ENCODE assay signal across 1 cellular context in genomic region chr21:29299046-29299905, GRCh38.
TF ChIP-seq lines count a peak whose summit lies in the region.

No MANE protein-coding gene starts in this region.

TF ChIP-seq in K562, 482 proteins besides CTCF, POLR2A, EP300 and RAD21 (continued from another document and continues in another):
- TF ChIP-seq MGA (IDR thresholded peaks at IDR 0.05) (peak; percentile 94), CXXC5 (CRISPR knock-in tag; IDR thresholded peaks at IDR 0.05) (peak; percentile 3), ZBTB2 (IDR thresholded peaks at IDR 0.05) (peak; percentile 73), CBFA2T2 (conservative IDR thresholded peaks at IDR 0.05) (no peak), ETV1 (tag; conservative IDR thresholded peaks at IDR 0.05; ENCODE audit: low read depth) (0 out of 2 replicates have a peak, but pooled peaks have one; percentile 20), ID3 (CRISPR knock-in tag; IDR thresholded peaks at IDR 0.05) (no peak), ID3 (tag; IDR thresholded peaks at IDR 0.05) (0 out of 2 replicates have a peak, but pooled peaks have one; percentile 19), ARID4B (CRISPR knock-in tag; IDR thresholded peaks at IDR 0.05) (peak; percentile 74), FUS (optimal IDR thresholded peaks at IDR 0.05; ENCODE audit: low read depth, low read length) (no peak), POLR2AphosphoS5 (IDR thresholded peaks at IDR 0.05; ENCODE audit: control insufficient read depth, insufficient read depth, low read depth, low read length) (peak; percentile 32; the same call in 1 of the 2 replicates), NKRF (IDR thresholded peaks at IDR 0.05; ENCODE audit: borderline replicate concordance) (peak; percentile 83), PRMT5 (CRISPR knock-in tag; IDR thresholded peaks at IDR 0.05) (no peak), PML (IDR thresholded peaks at IDR 0.05; ENCODE audit: low read length) (no peak; the same call in 1 of the 2 replicates), BRD9 (IDR thresholded peaks at IDR 0.05; ENCODE audit: low read depth, partially characterized antibody) (peak; percentile 28), ZBTB26 (CRISPR knock-in tag; IDR thresholded peaks at IDR 0.05) (no peak), ETV6 (IDR thresholded peaks at IDR 0.05; ENCODE audit: borderline replicate concordance in 1 of 2, low read depth in 2 of 2, low read length in 1 of 2) (no peak), ETV6 (CRISPR knock-in tag; IDR thresholded peaks at IDR 0.05; ENCODE audit: borderline replicate concordance) (no peak), FOXO4 (CRISPR knock-in tag; IDR thresholded peaks at IDR 0.05) (no peak), SAFB (IDR thresholded peaks at IDR 0.05; ENCODE audit: borderline replicate concordance, low read depth, low read length) (peak; percentile 89), MNT (conservative IDR thresholded peaks at IDR 0.05) (peak; percentile 81), YY1 (IDR thresholded peaks at IDR 0.05; ENCODE audit: borderline replicate concordance in 1 of 3, control insufficient read depth in 1 of 3, extremely low read depth in 1 of 3, insufficient read depth in 3 of 3, insufficient read length in 1 of 3, insufficient replicate concordance in 2 of 3, low read depth in 1 of 3, low read length in 2 of 3) (peak in 1 of 3 experiments; percentile 37), CEBPG (CRISPR knock-in tag; IDR thresholded peaks at IDR 0.05) (no peak), CEBPG (tag; conservative IDR thresholded peaks at IDR 0.05 in 1 of 2, IDR thresholded peaks at IDR 0.05 in 1 of 2) (no peak), FOXJ2 (tag; IDR thresholded peaks at IDR 0.05) (peak; percentile 71), FOXK2 (conservative IDR thresholded peaks at IDR 0.05 in 1 of 2, IDR thresholded peaks at IDR 0.05 in 1 of 2; ENCODE audit: low read depth in 2 of 2) (no peak; a peak in 1 of 4 replicates)
